8 cellular contexts compared by ENCODE assay signal in the genomic region with DNA sequence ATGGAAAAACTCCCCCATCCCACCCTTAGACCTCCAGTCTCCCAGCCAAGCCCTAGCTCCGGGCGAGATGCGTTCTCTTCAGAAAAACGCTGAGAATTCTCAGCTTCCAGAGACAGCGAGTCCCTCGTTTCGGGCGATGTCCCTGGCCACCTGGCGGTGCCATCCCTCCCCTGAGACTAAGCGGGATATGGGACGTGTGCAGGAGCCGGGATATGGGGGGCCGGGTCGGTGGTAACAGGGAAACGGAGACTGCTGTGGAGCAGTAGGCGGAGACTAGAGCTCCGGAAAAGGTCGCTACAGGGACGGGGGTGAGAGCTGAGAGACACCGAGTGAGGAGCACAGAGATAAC. TPM values are rescaled to one million over a fixed set of nuclear protein-coding genes. Genes with fewer than 3 reads are reported as not detected.
DNase-seq lines count a peak whose midpoint lies in the region; ATAC-seq and TF ChIP-seq lines count a peak whose summit lies in the region.

No MANE protein-coding gene starts in this region.

- WGBS in right cardiac atrium, result under 1% methylated on average over 20 of the region's 20 CpGs

- H3K27ac Mint-ChIP-seq in CD4-positive, CD25-positive, alpha-beta regulatory T cell, result peak overlapping the region; percentile 48 to 79 (median 69)
- peak overlapping the region; percentile 41 for H3K27ac Mint-ChIP-seq in activated B cell treated with CpG ODN at 0.5 μM for 24 hours

- POLR2A ChIA-PET in activated B cell treated with CpG ODN at 0.5 μM for 24 hours (lab: Charles Lee), result interaction anchor here (1.0 to 1.4 kb wide), 3 partner anchors 57 to 178 kb away, joined by 3 to 4 read pairs (median 3); partner anchors contain the start of gene NRF1

- H3K4me3 Mint-ChIP-seq in CD4-positive, CD25-positive, alpha-beta regulatory T cell, result peak overlapping the region; percentile 93 to 98 (median 96)
- H3K4me3 Mint-ChIP-seq in activated B cell treated with CpG ODN at 0.5 μM for 24 hours, result peak overlapping the region; percentile 91

- peak; percentile 63 to 68 for ATAC-seq in CD4-positive, CD25-positive, alpha-beta regulatory T cell (ENCODE audit: low read depth in 2 of 2)
- ATAC-seq in GM19395 (IDR thresholded peaks at IDR 0.05; ENCODE audit: unreplicated experiment) (peak; percentile 81), HG03378 (IDR thresholded peaks at IDR 0.05; ENCODE audit: unreplicated experiment) (peak; percentile 48), activated B cell treated with CpG ODN at 0.5 μM for 24 hours (ENCODE audit: low read depth) (peak; percentile 64), right cardiac atrium (peak; percentile 84 to 88)

- peaks cover 8 to 23% (median 14%) of the 10 kb centered on the region in 4 donors for H3K4me1 Mint-ChIP-seq in CD4-positive, CD25-positive, alpha-beta regulatory T cell
- peaks cover 14% of the 10 kb centered on the region for H3K4me1 Mint-ChIP-seq in activated B cell treated with CpG ODN at 0.5 μM for 24 hours

- no peak for DNase-seq in CD4-positive, CD25-positive, alpha-beta regulatory T cell
- no peak for DNase-seq in activated B cell treated with CpG ODN at 0.5 μM for 24 hours
- DNase-seq in right cardiac atrium, result peak in 1 of 3 donors; percentile 75
- DNase-seq in A172 (ENCODE audit: low spot score), result no peak
- DNase-seq in GDM1 (lab: John Stamatoyannopoulos, UW), result no peak

- H3K27me3 ChIP-seq in CD4-positive, CD25-positive, alpha-beta regulatory T cell (ENCODE audit: control insufficient read depth, insufficient read depth, low read length), result peaks cover 7% of the 10 kb centered on the region
- H3K27me3 ChIP-seq in right cardiac atrium (ENCODE audit: control insufficient read depth, insufficient read depth), result no peaks in the 10 kb centered on the region
- H3K27me3 ChIP-seq in skeletal muscle tissue (ENCODE audit: control insufficient read depth in 3 of 3, insufficient read depth in 3 of 3, low read length in 3 of 3), result no peaks in the 10 kb centered on the region

- peaks cover 4% of the 10 kb centered on the region for H3K36me3 Mint-ChIP-seq in CD4-positive, CD25-positive, alpha-beta regulatory T cell
- H3K36me3 Mint-ChIP-seq in activated B cell treated with CpG ODN at 0.5 μM for 24 hours (ENCODE audit: low read depth), result no peaks in the 10 kb centered on the region

- intact Hi-C loops in activated B cell treated with CpG ODN at 0.5 μM for 24 hours (cut with micrococcal nuclease), result loop anchor here (2.0 to 5.0 kb wide), 2 partner anchors 69 to 349 kb away; partner anchors contain the start of gene SMKR1
- intact Hi-C loops in right cardiac atrium (cut with DNase I), result no loop called here

- no peak for TF ChIP-seq CTCF in activated B cell treated with CpG ODN at 0.5 μM for 24 hours (IDR thresholded peaks at IDR 0.05)

- peak overlapping the region; percentile 90 for H3K4me3 ChIP-seq in CD4-positive, CD25-positive, alpha-beta regulatory T cell (ENCODE audit: low read depth, low read length)
- H3K4me3 ChIP-seq in right cardiac atrium (ENCODE audit: low read length) (peak overlapping the region; percentile 78), skeletal muscle tissue (ENCODE audit: low read length in 3 of 3) (peak overlapping the region; percentile 80 to 89 (median 85))

- peak overlapping the region; percentile 81 to 91 (median 85) for H3K9ac ChIP-seq in skeletal muscle tissue (ENCODE audit: low read depth in 1 of 3, low read length in 3 of 3)

- CTCF ChIA-PET in activated B cell treated with CpG ODN at 0.5 μM for 24 hours (lab: Charles Lee), result interaction anchor here (0.8 to 1.7 kb wide), 4 partner anchors 15 to 216 kb away, joined by 3 to 5 read pairs (median 4); no protein-coding TSS in a partner anchor

- H3K27ac ChIP-seq in CD4-positive, CD25-positive, alpha-beta regulatory T cell (ENCODE audit: insufficient read depth, low read length, poor library complexity, severe bottlenecking), result no peak overlapping the region
- H3K27ac ChIP-seq in right cardiac atrium (ENCODE audit: low read length) (peak overlapping the region; percentile 72), skeletal muscle tissue (ENCODE audit: low read depth, low read length) (peak overlapping the region; percentile 78)

- H3K36me3 ChIP-seq in CD4-positive, CD25-positive, alpha-beta regulatory T cell (ENCODE audit: control insufficient read depth, insufficient read depth, low read length), result no peaks in the 10 kb centered on the region
- no peaks in the 10 kb centered on the region for H3K36me3 ChIP-seq in skeletal muscle tissue (ENCODE audit: control insufficient read depth in 3 of 3, insufficient read depth in 3 of 3, low read length in 3 of 3)

- no peaks in the 10 kb centered on the region for H3K9me3 ChIP-seq in CD4-positive, CD25-positive, alpha-beta regulatory T cell (ENCODE audit: control insufficient read depth in 2 of 2, low read length in 2 of 2)
- H3K9me3 ChIP-seq in right cardiac atrium (ENCODE audit: control insufficient read depth, low read length) (no peaks in the 10 kb centered on the region), skeletal muscle tissue (ENCODE audit: control insufficient read depth in 3 of 3, low read length in 3 of 3) (no peaks in the 10 kb centered on the region)

- no peaks in the 10 kb centered on the region for H3K9me3 Mint-ChIP-seq in CD4-positive, CD25-positive, alpha-beta regulatory T cell
- no peaks in the 10 kb centered on the region for H3K9me3 Mint-ChIP-seq in activated B cell treated with CpG ODN at 0.5 μM for 24 hours

- peaks cover 22% of the 10 kb centered on the region for H3K27me3 Mint-ChIP-seq in CD4-positive, CD25-positive, alpha-beta regulatory T cell
- H3K27me3 Mint-ChIP-seq in activated B cell treated with CpG ODN at 0.5 μM for 24 hours, result peaks cover 22% of the 10 kb centered on the region

- peaks cover 16% of the 10 kb centered on the region for H3K4me1 ChIP-seq in CD4-positive, CD25-positive, alpha-beta regulatory T cell (ENCODE audit: control insufficient read depth, insufficient read depth, low read length, poor library complexity, severe bottlenecking)
- H3K4me1 ChIP-seq in right cardiac atrium (ENCODE audit: control insufficient read depth, insufficient read depth, low read length) (no peaks in the 10 kb centered on the region), skeletal muscle tissue (ENCODE audit: control insufficient read depth in 3 of 3, insufficient read depth in 3 of 3, low read length in 3 of 3) (peaks cover 23 to 26% (median 25%) of the 10 kb centered on the region in 3 donors)

RNA-seq across cellular contexts. Expression of gene STRIP2, which starts 0.4 kb away (rescaled TPM):
- 1.7 TPM for total RNA-seq in CD4-positive, CD25-positive, alpha-beta regulatory T cell
- under 1 TPM in 3 of 4 donors, not detected in 1; 0.13 to 0.78 (median 0.56) TPM for polyA plus RNA-seq in CD4-positive, CD25-positive, alpha-beta regulatory T cell
- 0.20 and 0.35 TPM in 2 replicates for total RNA-seq in activated B cell treated with CpG ODN at 0.5 μM for 24 hours
- 10 to 100 TPM in 3 of 4 donors, 1 to 10 TPM in 1; 9.5 to 16.7 (median 13.8) TPM for total RNA-seq in right cardiac atrium
- 7.1 TPM for polyA plus RNA-seq in right cardiac atrium
- 5.2 TPM for total RNA-seq in skeletal muscle tissue
- total RNA-seq in A172 (2014; rRNA removed; shearing (Covaris generic)), result 4.2 and 6.3 TPM in 2 replicates
